In genomic region chr6:43769526-43770416, GRCh38 we compare ENCODE assay signal across 8 cellular contexts. TPM values are rescaled to one million over a fixed set of nuclear protein-coding genes. Genes with fewer than 3 reads are reported as not detected.
DNase-seq lines count a peak whose midpoint lies in the region; ATAC-seq and TF ChIP-seq lines count a peak whose summit lies in the region.

Gene VEGFA (plus strand): TSS chr6:43770211.

- peaks cover 17% of the 10 kb centered on the region for H3K4me1 ChIP-seq in PC-3 (ENCODE audit: insufficient read depth, low read length)
- H3K4me1 ChIP-seq in esophagus (ENCODE audit: control insufficient read depth in 2 of 2, insufficient read depth in 2 of 2, low read length in 1 of 2) = peaks cover 3 to 11% of the 10 kb centered on the region in 2 donors
- H3K4me1 ChIP-seq in muscle layer of duodenum (ENCODE audit: control insufficient read depth in 1 of 2, insufficient read depth in 2 of 2, low read length in 2 of 2) = peaks cover 18 to 43% of the 10 kb centered on the region in 2 donors

- BruUV-seq in PC-3 (replicated peaks; lab: Mats Ljungman, UMichigan) = TSS peak; percentile 49

- peaks cover 28% of the 10 kb centered on the region for H4K20me1 ChIP-seq in PC-3 (ENCODE audit: low read length)

- TF ChIP-seq EP300 in Ishikawa (IDR thresholded peaks at IDR 0.05; ENCODE audit: borderline replicate concordance) = no peak

- no peaks in the 10 kb centered on the region for H3K9me3 Mint-ChIP-seq in activated T-cell treated with anti-CD3 and anti-CD28 coated beads, Interleukin-2, amount 50 U/mL, for 24 hours

- intact Hi-C loops in PC-3 (cut with micrococcal nuclease) = loop anchor here (1.0 to 10.0 kb wide), 6 partner anchors 27 to 310 kb away; no protein-coding TSS in a partner anchor

- DNase-seq in DMS153 (lab: John Stamatoyannopoulos, UW) = peak; percentile 62
- DNase-seq in PC-3 = peak; percentile 87
- DNase-seq in activated T-cell treated with anti-CD3 and anti-CD28 coated beads, Interleukin-2, amount 50 U/mL, for 24 hours = peak; percentile 92
- peak; percentile 63 to 76 for DNase-seq in stimulated activated CD8-positive, alpha-beta memory T cell treated with anti-CD3 and anti-CD28 coated beads, Interleukin-7, amount 100 ng/mL, for 48 hours (ENCODE audit: extremely low read depth in 1 of 2, low read depth in 1 of 2)

- H2AFZ ChIP-seq in PC-3 (ENCODE audit: low read length) = peak within 1 kb of the TSS; percentile 80

- no peaks in the 10 kb centered on the region for H3K27me3 ChIP-seq in PC-3 (ENCODE audit: low read length)
- H3K27me3 ChIP-seq in esophagus (ENCODE audit: control insufficient read depth in 1 of 2, insufficient read depth in 2 of 2, low read length in 2 of 2) = no peaks in the 10 kb centered on the region
- H3K27me3 ChIP-seq in muscle layer of duodenum (ENCODE audit: low read depth, low read length) = no peaks in the 10 kb centered on the region

- H3K9me2 ChIP-seq in PC-3 (replicated peaks; ENCODE audit: low read length) = no peaks in the 10 kb centered on the region

- H3K27ac Mint-ChIP-seq in activated T-cell treated with anti-CD3 and anti-CD28 coated beads, Interleukin-2, amount 50 U/mL, for 24 hours = peak within 1 kb of the TSS; percentile 87

- peak; percentile 98 for TF ChIP-seq CTCF in PC-3 (conservative IDR thresholded peaks at IDR 0.05; ENCODE audit: low read depth, low read length)

- WGBS in esophagus, 2 donors = 0% methylated on average over 58 to 62 of the region's 62 CpGs

- peaks cover 33% of the 10 kb centered on the region for H3K4me1 Mint-ChIP-seq in activated T-cell treated with anti-CD3 and anti-CD28 coated beads, Interleukin-2, amount 50 U/mL, for 24 hours (ENCODE audit: low read depth)

- peak within 1 kb of the TSS; percentile 98 for H3K4me2 ChIP-seq in PC-3 (ENCODE audit: low read length)

- peaks cover 48% of the 10 kb centered on the region for H3K79me2 ChIP-seq in PC-3 (ENCODE audit: low read length)

- H3K9ac ChIP-seq in PC-3 (ENCODE audit: low read length) = peak within 1 kb of the TSS; percentile 97

- ATAC-seq in GM21528 (IDR thresholded peaks at IDR 0.05; ENCODE audit: low FRiP score, unreplicated experiment) (peak; percentile 49), PC-3 (peak; percentile 60)

- TF ChIP-seq RAD21 in Ishikawa (IDR thresholded peaks at IDR 0.05; ENCODE audit: low read depth) = peak; percentile 93

- CTCF ChIA-PET in PC-3 (lab: Charles Lee) = interaction anchor here (0.6 to 1.9 kb wide), 9 partner anchors 45 to 309 kb away, joined by 3 to 23 read pairs (median 5); no protein-coding TSS in a partner anchor

- H3K4me3 ChIP-seq in PC-3 (ENCODE audit: low read length) (peak within 1 kb of the TSS; percentile 98), esophagus (ENCODE audit: low read depth in 1 of 2, low read length in 2 of 2) (peak within 1 kb of the TSS; percentile 81 to 94), muscle layer of duodenum (ENCODE audit: low read depth in 1 of 2, low read length in 2 of 2) (peak within 1 kb of the TSS; percentile 86 to 92)

- POLR2A ChIA-PET in PC-3 (lab: Charles Lee; ENCODE audit: unreplicated experiment) = interaction anchor here (0.6 to 1.0 kb wide), 9 partner anchors 10 to 287 kb away, joined by 3 to 14 read pairs (median 6); partner anchors contain the start of gene GTPBP2

- peaks cover 19% of the 10 kb centered on the region for H3K27me3 Mint-ChIP-seq in activated T-cell treated with anti-CD3 and anti-CD28 coated beads, Interleukin-2, amount 50 U/mL, for 24 hours

- H3K27ac ChIP-seq in PC-3 (ENCODE audit: low read length) = peak within 1 kb of the TSS; percentile 56
- H3K27ac ChIP-seq in esophagus (ENCODE audit: low read depth in 2 of 2, low read length in 1 of 2) = peak within 1 kb of the TSS; percentile 86 to 95
- peak within 1 kb of the TSS; percentile 92 for H3K27ac ChIP-seq in muscle layer of duodenum (ENCODE audit: low read length)

- H3K36me3 ChIP-seq in PC-3 (ENCODE audit: low read depth, low read length) (peaks cover 22% of the 10 kb centered on the region), esophagus (ENCODE audit: control insufficient read depth in 2 of 2, insufficient read depth in 2 of 2, low read length in 1 of 2) (no peaks in the 10 kb centered on the region), muscle layer of duodenum (ENCODE audit: control insufficient read depth in 1 of 2, insufficient read depth in 2 of 2, low read length in 2 of 2) (no peaks in the 10 kb centered on the region)

- H3F3A ChIP-seq in PC-3 (ENCODE audit: low read length, unreplicated experiment) = no peaks in the 10 kb centered on the region

- peaks cover 17% of the 10 kb centered on the region for H3K36me3 Mint-ChIP-seq in activated T-cell treated with anti-CD3 and anti-CD28 coated beads, Interleukin-2, amount 50 U/mL, for 24 hours (ENCODE audit: low read depth)

- no peaks in the 10 kb centered on the region for H3K9me3 ChIP-seq in PC-3 (ENCODE audit: low read length)
- no peaks in the 10 kb centered on the region for H3K9me3 ChIP-seq in esophagus (ENCODE audit: control insufficient read depth in 2 of 2, insufficient read depth in 1 of 2, low read depth in 1 of 2, low read length in 1 of 2)
- no peaks in the 10 kb centered on the region for H3K9me3 ChIP-seq in muscle layer of duodenum (ENCODE audit: control insufficient read depth in 1 of 2, low read length in 2 of 2)

- peak within 1 kb of the TSS; percentile 91 for H3K4me3 Mint-ChIP-seq in activated T-cell treated with anti-CD3 and anti-CD28 coated beads, Interleukin-2, amount 50 U/mL, for 24 hours

TF ChIP-seq in Ishikawa, 13 proteins besides CTCF, POLR2A, EP300 and RAD21:
- TF ChIP-seq NFIC (IDR thresholded peaks at IDR 0.05) (peak; percentile 46; the same call in 1 of the 2 replicates), MAX (IDR thresholded peaks at IDR 0.05) (peak; percentile 78), ZBTB7A (IDR thresholded peaks at IDR 0.05; ENCODE audit: low read depth) (peak; percentile 97), EGR1 (IDR thresholded peaks at IDR 0.05) (no peak), TAF1 (IDR thresholded peaks at IDR 0.05; ENCODE audit: low read depth) (peak; percentile 56; the same call in 1 of the 2 replicates), YY1 (IDR thresholded peaks at IDR 0.05; ENCODE audit: low read depth) (no peak)
TF ChIP-seq in Ishikawa: peak in this region for 4.

RNA-seq across cellular contexts. Expression of gene VEGFA, which starts in this region (rescaled TPM):
- total RNA-seq in PC-3 (2014; rRNA removed) = 146 and 190 TPM in 2 replicates
- 100 to 1,000 TPM in 1 of 2 donors, 10 to 100 TPM in 1; 87.8 to 157 TPM for polyA plus RNA-seq in esophagus

Comparison
In these comparisons a context has a peak if more than half of its experiments do, and no peak if none do; other contexts are left out.
1. Peak in every context shown above with its lines: DNase-seq, ATAC-seq, H3K4me3 ChIP-seq and H3K27ac ChIP-seq.